ENCODE assay signal across 19 cellular contexts in the genomic region with DNA sequence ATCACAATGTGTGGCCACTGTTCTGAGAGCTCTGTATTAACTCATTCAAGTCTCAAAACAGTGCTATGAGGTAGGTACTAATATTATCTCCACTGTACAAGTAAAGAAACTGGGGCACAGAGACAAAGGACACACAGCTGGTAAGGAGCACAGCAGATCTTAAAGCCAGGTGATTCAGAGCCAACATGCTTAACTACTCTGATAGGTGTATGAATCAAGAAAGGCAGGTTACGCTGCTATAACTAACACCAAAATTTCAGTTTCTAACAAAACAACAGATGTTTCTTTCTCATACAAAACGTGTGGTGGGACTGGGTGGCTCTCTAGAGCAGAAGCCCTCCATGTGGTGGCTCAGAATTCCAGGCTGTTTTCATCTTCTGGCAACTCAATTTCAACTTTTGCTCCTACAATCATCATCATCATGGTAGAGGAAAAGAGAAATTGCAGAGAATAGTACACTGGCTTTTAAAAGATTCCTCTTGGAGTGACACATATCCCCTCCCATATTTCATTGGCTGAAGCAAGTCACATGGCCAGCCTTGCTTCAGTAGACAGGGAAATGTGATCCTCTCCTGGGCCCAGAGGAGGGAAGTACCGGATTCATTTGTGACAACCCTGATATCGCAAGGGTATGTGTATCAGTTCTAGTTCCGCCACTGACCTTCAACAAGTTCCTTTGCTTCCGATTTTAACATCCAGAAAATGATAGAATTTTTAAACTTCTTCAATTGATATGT.
DNase-seq lines count a peak whose midpoint lies in the region; ATAC-seq and TF ChIP-seq lines count a peak whose summit lies in the region.
"Had no signal": no experiment of that assay in that cellular context is flagged by ENCODE, and none has a peak within 500 bp of the region (broad histone marks: within the 10 kb centered on the region; RNA-seq: fewer than 3 reads in every experiment).

No MANE protein-coding gene starts in this region.

- in situ Hi-C loops in Caki2 (cut with HindIII; ENCODE audit: low pct_unique_long_range_greater_than_20kb, low sequenced_read_pairs): no loop called here

- no peak overlapping the region for H2BK120ac ChIP-seq in trophoblast cell (ENCODE audit: insufficient read depth, low read length, poor library complexity)

- H3K9ac ChIP-seq in trophoblast cell (ENCODE audit: low read length): no peak overlapping the region

- DNase-seq in Caki2 (ENCODE audit: low read depth) (peak; percentile 16), SJSA1 (ENCODE audit: low read depth in 1 of 2, low spot score in 2 of 2) (no peak), trophoblast cell (no peak), DMS114 treated with DMSO at 0.1 percent for 48 hours (lab: John Stamatoyannopoulos, UW; ENCODE audit: unreplicated experiment) (no peak), right atrium auricular region (ENCODE audit: low spot score) (no peak)
- DNase-seq: activated CD4-positive, alpha-beta T cell treated with anti-CD3 and anti-CD28 coated beads for 48 hours; activated T-cell treated with anti-CD3 and anti-CD28 coated beads, Interleukin-2, amount 50 U/mL, for 1 hour; DMS153; head of caudate nucleus; left cardiac atrium; NCI-H1105 treated with DMSO at 0.1 percent for 48 hours; NCI-H446; stimulated activated CD4-positive, alpha-beta T cell treated with anti-CD3 and anti-CD28 coated beads, Interleukin-2, amount 100 ng/mL, for 48 hours; T-helper 17 cell; uterus had no signal

- no peak overlapping the region for H3K23ac ChIP-seq in trophoblast cell (ENCODE audit: low read length)

- no peak overlapping the region for H3K14ac ChIP-seq in trophoblast cell (ENCODE audit: low read length)

- H3K9me3 ChIP-seq in SJSA1 (replicated peaks): no peaks in the 10 kb centered on the region
- no peaks in the 10 kb centered on the region for H3K9me3 ChIP-seq in trophoblast cell (ENCODE audit: insufficient read depth, low read depth, low read length)
- no peaks in the 10 kb centered on the region for H3K9me3 ChIP-seq in right atrium auricular region
- H3K9me3 ChIP-seq: uterus had no signal

- peaks cover 14% of the 10 kb centered on the region for H3K4me1 ChIP-seq in SJSA1 (replicated peaks)
- H3K4me1 ChIP-seq in trophoblast cell (ENCODE audit: control insufficient read depth in 1 of 2, insufficient read depth in 2 of 2, low read length in 2 of 2): no peaks in the 10 kb centered on the region
- no peaks in the 10 kb centered on the region for H3K4me1 ChIP-seq in right atrium auricular region
- H3K4me1 ChIP-seq: uterus had no signal

- H3K36me3 ChIP-seq in SJSA1: no peaks in the 10 kb centered on the region
- no peaks in the 10 kb centered on the region for H3K36me3 ChIP-seq in trophoblast cell (ENCODE audit: control insufficient read depth in 1 of 2, insufficient read depth in 2 of 2, low read length in 2 of 2)
- H3K36me3 ChIP-seq in right atrium auricular region: no peaks in the 10 kb centered on the region
- H3K36me3 ChIP-seq: uterus had no signal

- H2BK12ac ChIP-seq in trophoblast cell (ENCODE audit: low read length): no peak overlapping the region

- H3K18ac ChIP-seq in trophoblast cell (ENCODE audit: low read length): no peak overlapping the region

- no peak overlapping the region for H2AK5ac ChIP-seq in trophoblast cell (ENCODE audit: low read length)

- no peaks in the 10 kb centered on the region for H3K27me3 ChIP-seq in SJSA1 (replicated peaks)
- no peaks in the 10 kb centered on the region for H3K27me3 ChIP-seq in trophoblast cell (ENCODE audit: insufficient read depth, low read length)
- no peaks in the 10 kb centered on the region for H3K27me3 ChIP-seq in right atrium auricular region
- H3K27me3 ChIP-seq: uterus had no signal

- no peak overlapping the region for H3K4me2 ChIP-seq in trophoblast cell (ENCODE audit: low read length)

- H2BK5ac ChIP-seq in trophoblast cell (ENCODE audit: low read depth, low read length, poor library complexity): no peak overlapping the region

- no peak overlapping the region for H4K91ac ChIP-seq in trophoblast cell (ENCODE audit: low read depth, low read length)

- H3K27ac ChIP-seq in SJSA1: peak overlapping the region; percentile 57; the same call in 1 of the 2 replicates
- no peak overlapping the region for H3K27ac ChIP-seq in trophoblast cell (ENCODE audit: low read depth, low read length)
- no peak overlapping the region for H3K27ac ChIP-seq in right atrium auricular region
- H3K27ac ChIP-seq: uterus had no signal

- no peaks in the 10 kb centered on the region for H3K79me2 ChIP-seq in trophoblast cell (ENCODE audit: control insufficient read depth, insufficient read depth, low read length, poor library complexity)

- H2AFZ ChIP-seq in trophoblast cell (ENCODE audit: insufficient read depth, low read length, poor library complexity): no peak overlapping the region

- H3K4me3 ChIP-seq in SJSA1 (no peak overlapping the region), trophoblast cell (ENCODE audit: low read depth, low read length) (no peak overlapping the region), right atrium auricular region (no peak overlapping the region)
- H3K4me3 ChIP-seq: GM12878, uterus had no signal

- H4K8ac ChIP-seq in trophoblast cell (ENCODE audit: low read depth, low read length): no peak overlapping the region

- H3K4ac ChIP-seq in trophoblast cell (ENCODE audit: low read depth, low read length): no peak overlapping the region

- WGBS in trophoblast cell (ENCODE audit: extremely low coverage, insufficient coverage, insufficient read length): no CpG with 5 or more reads among the region's 6 CpGs

- ATAC-seq in GM19452 (IDR thresholded peaks at IDR 0.05; ENCODE audit: unreplicated experiment) (peak; percentile 44), HG02981 (IDR thresholded peaks at IDR 0.05; ENCODE audit: unreplicated experiment) (peak; percentile 51), esophagus mucosa (no peak)
- ATAC-seq: GM12878, left cardiac atrium, T-helper 17 cell had no signal

- TF ChIP-seq CTCF in right atrium auricular region (IDR thresholded peaks at IDR 0.05): no peak

- H4K12ac ChIP-seq in trophoblast cell (ENCODE audit: low read depth, low read length): no peak overlapping the region

- H3K79me1 ChIP-seq in trophoblast cell (ENCODE audit: low read length): no peaks in the 10 kb centered on the region
